28 cellular contexts compared by ENCODE assay signal in genomic region chr7:138776156-138776833, GRCh38. TPM values are rescaled to one million over a fixed set of nuclear protein-coding genes. Genes with fewer than 3 reads are reported as not detected.
DNase-seq lines count a peak whose midpoint lies in the region; ATAC-seq and TF ChIP-seq lines count a peak whose summit lies in the region.
"Had no signal": no experiment of that assay in that cellular context is flagged by ENCODE, and none has a peak within 500 bp of the region (broad histone marks: within the 10 kb centered on the region; RNA-seq: fewer than 3 reads in every experiment).

No MANE protein-coding gene starts in this region.

- H3K4me1 ChIP-seq in Caco-2: peaks cover 12% of the 10 kb centered on the region
- H3K4me1 ChIP-seq: SJCRH30, testis had no signal

- peak; percentile 56 to 79 for DNase-seq in Caco-2
- peak; percentile 67 for DNase-seq in NCI-H146 treated with DMSO at 0.1 percent for 48 hours (lab: John Stamatoyannopoulos, UW; ENCODE audit: unreplicated experiment)
- DNase-seq in NCI-H774 (lab: John Stamatoyannopoulos, UW): peak; percentile 55
- DNase-seq in mesenteric fat pad (ENCODE audit: low spot score): peak; percentile 62
- DNase-seq in NK-92 (lab: John Stamatoyannopoulos, UW; ENCODE audit: unreplicated experiment): no peak
- DNase-seq in dermis blood vessel endothelial cell: no peak
- DNase-seq: activated CD4-positive, CD25-positive, alpha-beta regulatory T cell; activated T-cell treated with anti-CD3 and anti-CD28 coated beads, Interleukin-2, amount 50 U/mL, for 48 hours; endodermal cell; GOT3; head of caudate nucleus; immature natural killer cell; mammary epithelial cell; MG63; natural killer cell; NCI-H446; SJCRH30; stimulated activated CD4-positive, alpha-beta T cell treated with anti-CD3 and anti-CD28 coated beads, Interleukin-4, amount 100 ng/mL, for 24 hours; testis had no signal

- TF ChIP-seq CTCF in Caco-2 (IDR thresholded peaks at IDR 0.05; ENCODE audit: insufficient read depth in 1 of 2, low read depth in 1 of 2, low read length in 1 of 2, severe bottlenecking in 1 of 2, unreplicated experiment in 1 of 2): no peak

- H3K9me3 Mint-ChIP-seq in Caco-2 (ENCODE audit: unreplicated experiment): no peaks in the 10 kb centered on the region
- H3K9me3 Mint-ChIP-seq: activated naive CD4-positive, alpha-beta T cell treated with anti-CD3 and anti-CD28 coated beads, Interleukin-2, amount 50 U/mL, for 24 hours; endodermal cell; immature natural killer cell; natural killer cell had no signal

- H3K27me3 ChIP-seq in Caco-2 (replicated peaks; ENCODE audit: control insufficient read depth, insufficient read depth, low read length): no peaks in the 10 kb centered on the region
- H3K27me3 ChIP-seq: MG63, SJCRH30, testis had no signal

- intact Hi-C loops in Caco-2 (cut with micrococcal nuclease; ENCODE audit: unreplicated experiment): loop anchor here (1.0 to 2.0 kb wide), 2 partner anchors 10 to 21 kb away; no protein-coding TSS in a partner anchor

- H3K36me3 Mint-ChIP-seq in Caco-2 (ENCODE audit: insufficient read depth, unreplicated experiment): no peaks in the 10 kb centered on the region
- H3K36me3 Mint-ChIP-seq: activated naive CD4-positive, alpha-beta T cell treated with anti-CD3 and anti-CD28 coated beads, Interleukin-2, amount 50 U/mL, for 24 hours; immature natural killer cell; natural killer cell had no signal

- H3K27me3 Mint-ChIP-seq in Caco-2 (ENCODE audit: insufficient read depth, unreplicated experiment): no peaks in the 10 kb centered on the region
- H3K27me3 Mint-ChIP-seq: activated naive CD4-positive, alpha-beta T cell treated with anti-CD3 and anti-CD28 coated beads, Interleukin-2, amount 50 U/mL, for 24 hours had no signal

- H3K27ac Mint-ChIP-seq in Caco-2 (ENCODE audit: unreplicated experiment): peak overlapping the region; percentile 84
- H3K27ac Mint-ChIP-seq: activated naive CD4-positive, alpha-beta T cell treated with anti-CD3 and anti-CD28 coated beads, Interleukin-2, amount 50 U/mL, for 24 hours; endodermal cell; immature natural killer cell; natural killer cell had no signal

- no peak overlapping the region for H3K4me3 Mint-ChIP-seq in Caco-2 (ENCODE audit: unreplicated experiment)
- H3K4me3 Mint-ChIP-seq: activated naive CD4-positive, alpha-beta T cell treated with anti-CD3 and anti-CD28 coated beads, Interleukin-2, amount 50 U/mL, for 24 hours; endodermal cell; immature natural killer cell; natural killer cell had no signal

- CTCF ChIA-PET in Caco-2 (lab: Charles Lee): no interaction called here

- ATAC-seq in GM18519 (IDR thresholded peaks at IDR 0.05; ENCODE audit: low FRiP score, unreplicated experiment) (no peak), GM18907 (IDR thresholded peaks at IDR 0.05; ENCODE audit: unreplicated experiment) (no peak)
- ATAC-seq: natural killer cell had no signal

- H3K36me3 ChIP-seq in Caco-2 (ENCODE audit: control insufficient read depth, insufficient read depth, low read length): no peaks in the 10 kb centered on the region
- H3K36me3 ChIP-seq: MG63, SJCRH30 had no signal

- H3K4me1 Mint-ChIP-seq in Caco-2 (ENCODE audit: low read depth, unreplicated experiment): peaks cover 6% of the 10 kb centered on the region
- H3K4me1 Mint-ChIP-seq: activated naive CD4-positive, alpha-beta T cell treated with anti-CD3 and anti-CD28 coated beads, Interleukin-2, amount 50 U/mL, for 24 hours; immature natural killer cell; natural killer cell had no signal

- no peaks in the 10 kb centered on the region for H3K9me3 ChIP-seq in Caco-2
- H3K9me3 ChIP-seq: MG63, SJCRH30, testis had no signal

- H3K4me3 ChIP-seq in Caco-2 (ENCODE audit: low read depth, low read length): no peak overlapping the region
- H3K4me3 ChIP-seq: MG63, SJCRH30, testis had no signal

- BruUV-seq in Caco-2 (replicated peaks; lab: Mats Ljungman, UMichigan): no TSS peak

- POLR2A ChIA-PET in Caco-2 (lab: Charles Lee): no interaction called here

RNA-seq across cellular contexts. Expression of gene TMEM213, which starts 21.5 kb away (rescaled TPM):
- total RNA-seq in Caco-2 (2022): not detected in 2 replicates
- total RNA-seq in mesenteric fat pad: not detected
- total RNA-seq in dermis blood vessel endothelial cell: not detected in 2 replicates
- total RNA-seq: cerebellum; Daoy; endodermal cell; fibroblast of lung; mammary epithelial cell; natural killer cell; OCI-LY7; posterior vena cava; SJCRH30; T-helper 2 cell treated with Interferon-gamma antibody and Interleukin-4, amounts not matched to agents 100 ng/mL and 5 ng/mL, for 36 hours had no signal

RNA-seq across cellular contexts. Expression of gene ATP6V0A4, which starts 21.7 kb away (rescaled TPM):
- 1.2 and 1.5 TPM in 2 replicates for total RNA-seq in Caco-2 (2022)
- not detected for total RNA-seq in mesenteric fat pad
- 0.05 TPM in 1 of 2 replicates, not detected in the other for total RNA-seq in dermis blood vessel endothelial cell
- total RNA-seq: fibroblast of lung; natural killer cell; OCI-LY7; posterior vena cava; T-helper 2 cell treated with Interferon-gamma antibody and Interleukin-4, amounts not matched to agents 100 ng/mL and 5 ng/mL, for 36 hours had no signal

Comparison
In these comparisons a context has a peak if more than half of its experiments do, and no peak if none do; other contexts are left out.
1. DNase-seq: peak in Caco-2 (2 of 2), NCI-H146 treated with DMSO at 0.1 percent for 48 hours (single experiment), NCI-H774 (single experiment) and mesenteric fat pad (single experiment); none in NK-92 (single experiment) and dermis blood vessel endothelial cell (single experiment).